12 cellular contexts compared by ENCODE assay signal in the genomic region with DNA sequence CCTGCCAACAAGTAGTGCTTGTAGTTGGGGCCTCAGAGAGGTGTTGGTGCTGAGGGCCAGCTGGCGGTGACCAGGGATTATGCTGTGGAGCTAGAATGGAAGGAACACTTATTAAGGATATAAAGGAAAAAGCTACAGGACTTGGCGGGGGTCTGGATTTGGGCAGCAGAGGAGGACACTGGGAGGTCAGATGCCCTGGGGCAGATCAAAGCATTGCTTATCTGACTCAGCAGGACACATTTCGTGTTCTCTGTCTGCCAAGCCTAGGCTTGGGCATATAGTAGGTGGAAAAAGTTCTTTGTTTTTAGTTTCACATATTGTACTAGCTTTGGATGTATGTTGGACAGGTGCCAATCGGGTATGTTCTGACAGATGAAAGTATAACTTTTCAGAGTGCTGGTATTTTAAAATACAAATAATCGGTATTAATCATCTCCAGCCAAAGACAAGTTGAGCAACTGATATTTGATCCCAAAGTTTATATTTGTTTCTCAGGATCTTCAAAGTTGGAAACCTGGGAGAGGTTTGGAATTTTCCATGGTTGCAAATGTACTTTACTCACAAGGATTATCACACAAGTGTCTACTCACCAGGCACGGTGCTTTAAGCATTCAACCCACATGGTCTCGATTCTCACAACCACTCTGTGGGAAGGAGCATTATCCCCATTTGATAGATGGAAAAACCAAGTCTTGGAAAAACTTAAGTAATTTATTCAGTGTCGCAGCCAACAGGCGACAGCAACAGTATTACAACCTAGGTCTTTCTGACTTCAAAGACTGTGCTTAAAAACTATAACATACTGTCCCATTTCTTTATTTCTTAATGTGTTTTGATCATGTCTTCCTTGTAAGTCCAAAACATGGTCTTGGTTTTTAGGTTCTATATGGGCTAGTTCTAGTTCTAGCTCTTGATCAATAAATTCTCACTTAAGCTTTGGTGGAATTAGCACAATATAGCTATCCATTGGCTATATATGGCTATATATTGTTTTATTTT.
DNase-seq lines count a peak whose midpoint lies in the region; ATAC-seq, FAIRE-seq and TF ChIP-seq lines count a peak whose summit lies in the region.
"Had no signal": no experiment of that assay in that cellular context is flagged by ENCODE, and none has a peak within 500 bp of the region (broad histone marks: within the 10 kb centered on the region; RNA-seq: fewer than 3 reads in every experiment).

No MANE protein-coding gene starts in this region.

- peaks cover 35% of the 10 kb centered on the region for H3K36me3 Mint-ChIP-seq in activated CD4-positive, alpha-beta T cell treated with anti-CD3 and anti-CD28 coated beads, Interleukin-2, amount 10 ng/mL, durations not matched to agents 24 days and 14 days (ENCODE audit: low read depth)
- H3K36me3 Mint-ChIP-seq in stimulated activated memory B cell treated with anti-CD40 and anti-IgM and Interleukin-4, amounts not matched to agents 10 μg/mL and 1 μg/mL and 100 μg/mL, for 72 hours: no peaks in the 10 kb centered on the region

- POLR2A ChIA-PET in HEK293 (lab: Yijun Ruan, JAX): no interaction called here

- H3K27ac ChIP-seq in HEK293 (ENCODE audit: extremely low read depth, low read depth, low read length): no peak overlapping the region
- peak overlapping the region in 1 of 10 donors; percentile 24 for H3K27ac ChIP-seq in heart right ventricle

- H3K4me3 ChIP-seq in HEK293 (ENCODE audit: low read depth, low read length) (no peak overlapping the region), choroid plexus epithelial cell (ENCODE audit: low read depth, low read length) (no peak overlapping the region), heart right ventricle (no peak overlapping the region)

- CTCF ChIA-PET in HEK293 (lab: Yijun Ruan, JAX): no interaction called here

- no peak for DNase-seq in activated CD4-positive, alpha-beta T cell treated with anti-CD3 and anti-CD28 coated beads, Interleukin-2, amount 10 ng/mL, durations not matched to agents 24 days and 14 days
- peak; percentile 7 for DNase-seq in choroid plexus epithelial cell (ENCODE audit: low read depth)
- DNase-seq in stimulated activated CD4-positive, alpha-beta T cell treated with anti-CD3 and anti-CD28 coated beads, Interleukin-2, amount 100 ng/mL, for 24 hours: peak; percentile 10 to 36
- DNase-seq in GM12891 (ENCODE audit: insufficient read length, low spot score): no peak
- no peak for DNase-seq in Kasumi-1 (lab: John Stamatoyannopoulos, UW)
- DNase-seq in heart right ventricle: no peak
- DNase-seq: activated B cell treated with CpG ODN at 0.5 μM for 24 hours, NCI-H1105 treated with DMSO at 0.1 percent for 48 hours, NCI-H510A treated with DMSO at 0.1 percent for 48 hours, Right ventricle myocardium superior had no signal

- H3K4me1 ChIP-seq in HEK293 (ENCODE audit: control insufficient read depth, insufficient read depth, low read length) (peaks cover 6% of the 10 kb centered on the region), heart right ventricle (peaks cover 0 to 27% (median 0%) of the 10 kb centered on the region in 9 donors)

- peaks cover 10% of the 10 kb centered on the region for H3K9me3 Mint-ChIP-seq in activated CD4-positive, alpha-beta T cell treated with anti-CD3 and anti-CD28 coated beads, Interleukin-2, amount 10 ng/mL, durations not matched to agents 24 days and 14 days
- no peaks in the 10 kb centered on the region for H3K9me3 Mint-ChIP-seq in stimulated activated memory B cell treated with anti-CD40 and anti-IgM and Interleukin-4, amounts not matched to agents 10 μg/mL and 1 μg/mL and 100 μg/mL, for 72 hours

- TF ChIP-seq POLR2A in GM12891 (IDR thresholded peaks at IDR 0.05; ENCODE audit: low read depth, low read length): no peak

- H3K4me3 Mint-ChIP-seq in activated CD4-positive, alpha-beta T cell treated with anti-CD3 and anti-CD28 coated beads, Interleukin-2, amount 10 ng/mL, durations not matched to agents 24 days and 14 days: peak overlapping the region; percentile 51
- no peak overlapping the region for H3K4me3 Mint-ChIP-seq in stimulated activated memory B cell treated with anti-CD40 and anti-IgM and Interleukin-4, amounts not matched to agents 10 μg/mL and 1 μg/mL and 100 μg/mL, for 72 hours
- H3K4me3 Mint-ChIP-seq: activated B cell treated with CpG ODN at 0.5 μM for 24 hours had no signal

- H3K27ac Mint-ChIP-seq in activated CD4-positive, alpha-beta T cell treated with anti-CD3 and anti-CD28 coated beads, Interleukin-2, amount 10 ng/mL, durations not matched to agents 24 days and 14 days: peak overlapping the region; percentile 49
- no peak overlapping the region for H3K27ac Mint-ChIP-seq in stimulated activated memory B cell treated with anti-CD40 and anti-IgM and Interleukin-4, amounts not matched to agents 10 μg/mL and 1 μg/mL and 100 μg/mL, for 72 hours

- H3K9me3 ChIP-seq in HEK293 (ENCODE audit: control insufficient read depth, insufficient read depth, low read depth, low read length) (no peaks in the 10 kb centered on the region), heart right ventricle (no peaks in the 10 kb centered on the region)

- H3K27me3 ChIP-seq in heart right ventricle: no peaks in the 10 kb centered on the region

- peaks cover 56% of the 10 kb centered on the region for H3K4me1 Mint-ChIP-seq in activated CD4-positive, alpha-beta T cell treated with anti-CD3 and anti-CD28 coated beads, Interleukin-2, amount 10 ng/mL, durations not matched to agents 24 days and 14 days
- H3K4me1 Mint-ChIP-seq in stimulated activated memory B cell treated with anti-CD40 and anti-IgM and Interleukin-4, amounts not matched to agents 10 μg/mL and 1 μg/mL and 100 μg/mL, for 72 hours: peaks cover 10% of the 10 kb centered on the region

- H3K36me3 ChIP-seq in HEK293 (ENCODE audit: control insufficient read depth in 2 of 2, insufficient read depth in 1 of 2, low read length in 2 of 2) (no peaks in the 10 kb centered on the region), heart right ventricle (no peaks in the 10 kb centered on the region)

- ATAC-seq in stimulated activated memory B cell treated with anti-CD40 and anti-IgM and Interleukin-4, amounts not matched to agents 10 μg/mL and 1 μg/mL and 100 μg/mL, for 72 hours: no peak
- no peak for ATAC-seq in heart right ventricle

- no peaks in the 10 kb centered on the region for H3K27me3 Mint-ChIP-seq in activated CD4-positive, alpha-beta T cell treated with anti-CD3 and anti-CD28 coated beads, Interleukin-2, amount 10 ng/mL, durations not matched to agents 24 days and 14 days
- no peaks in the 10 kb centered on the region for H3K27me3 Mint-ChIP-seq in stimulated activated memory B cell treated with anti-CD40 and anti-IgM and Interleukin-4, amounts not matched to agents 10 μg/mL and 1 μg/mL and 100 μg/mL, for 72 hours
- H3K27me3 Mint-ChIP-seq: activated B cell treated with CpG ODN at 0.5 μM for 24 hours had no signal

- WGBS in heart right ventricle, 2 donors: 90% methylated on average over 9 of the region's 9 CpGs

- FAIRE-seq in GM12891 (lab: Jason Lieb, UNC): no peak

- intact Hi-C loops in activated CD4-positive, alpha-beta T cell treated with anti-CD3 and anti-CD28 coated beads, Interleukin-2, amount 10 ng/mL, durations not matched to agents 24 days and 14 days (cut with micrococcal nuclease): loop anchor here (1.0 to 2.0 kb wide), 3 partner anchors 49 to 74 kb away; no protein-coding TSS in a partner anchor
- intact Hi-C loops in heart right ventricle (cut with DNase I): no loop called here

- TF ChIP-seq CTCF in HEK293 (tag by site-specific recombination; IDR thresholded peaks at IDR 0.05) (no peak), choroid plexus epithelial cell (conservative IDR thresholded peaks at IDR 0.05; ENCODE audit: low read depth, low read length) (no peak), heart right ventricle (IDR thresholded peaks at IDR 0.05) (no peak)

TF ChIP-seq in HEK293, 187 proteins besides CTCF, POLR2A, EP300 and RAD21 (continues in another document):
- TF ChIP-seq ZIC2 (tag by site-specific recombination; IDR thresholded peaks at IDR 0.05) (peak; percentile 57), MZF1 (tag by site-specific recombination; IDR thresholded peaks at IDR 0.05; ENCODE audit: borderline replicate concordance) (no peak), ZNF658 (tag by site-specific recombination; IDR thresholded peaks at IDR 0.05) (no peak), ZNF302 (tag by site-specific recombination; IDR thresholded peaks at IDR 0.05; ENCODE audit: low read depth) (no peak), ZNF133 (tag by site-specific recombination; IDR thresholded peaks at IDR 0.05) (no peak), ZNF274 (IDR thresholded peaks at IDR 0.05; ENCODE audit: low read length) (no peak), ZNF274 (tag by site-specific recombination; IDR thresholded peaks at IDR 0.05; ENCODE audit: borderline replicate concordance) (no peak)

TF ChIP-seq in GM12891, 5 proteins besides CTCF, POLR2A, EP300 and RAD21:
- TF ChIP-seq PAX5 (IDR thresholded peaks at IDR 0.05; ENCODE audit: insufficient read depth, low read length, severe bottlenecking): no peak
- TF ChIP-seq SPI1 (IDR thresholded peaks at IDR 0.05; ENCODE audit: low read depth, low read length): no peak
- TF ChIP-seq TAF1 (IDR thresholded peaks at IDR 0.05; ENCODE audit: low read depth, low read length): no peak
- TF ChIP-seq POLR2AphosphoS5 (IDR thresholded peaks at IDR 0.05; ENCODE audit: low read depth, low read length): no peak
- no peak for TF ChIP-seq POU2F2 (IDR thresholded peaks at IDR 0.05; ENCODE audit: low read depth, low read length)

Comparison
In these comparisons a context has a peak if more than half of its experiments do, and no peak if none do; other contexts are left out.
1. DNase-seq: peak in choroid plexus epithelial cell (single experiment) and stimulated activated CD4-positive, alpha-beta T cell treated with anti-CD3 and anti-CD28 coated beads, Interleukin-2, amount 100 ng/mL, for 24 hours (2 of 2); none in activated CD4-positive, alpha-beta T cell treated with anti-CD3 and anti-CD28 coated beads, Interleukin-2, amount 10 ng/mL, durations not matched to agents 24 days and 14 days (single experiment), GM12891 (single experiment), Kasumi-1 (0 of 2) and heart right ventricle (0 of 2).